Comparison of ENCODE assay signal across 8 cellular contexts in the genomic region with DNA sequence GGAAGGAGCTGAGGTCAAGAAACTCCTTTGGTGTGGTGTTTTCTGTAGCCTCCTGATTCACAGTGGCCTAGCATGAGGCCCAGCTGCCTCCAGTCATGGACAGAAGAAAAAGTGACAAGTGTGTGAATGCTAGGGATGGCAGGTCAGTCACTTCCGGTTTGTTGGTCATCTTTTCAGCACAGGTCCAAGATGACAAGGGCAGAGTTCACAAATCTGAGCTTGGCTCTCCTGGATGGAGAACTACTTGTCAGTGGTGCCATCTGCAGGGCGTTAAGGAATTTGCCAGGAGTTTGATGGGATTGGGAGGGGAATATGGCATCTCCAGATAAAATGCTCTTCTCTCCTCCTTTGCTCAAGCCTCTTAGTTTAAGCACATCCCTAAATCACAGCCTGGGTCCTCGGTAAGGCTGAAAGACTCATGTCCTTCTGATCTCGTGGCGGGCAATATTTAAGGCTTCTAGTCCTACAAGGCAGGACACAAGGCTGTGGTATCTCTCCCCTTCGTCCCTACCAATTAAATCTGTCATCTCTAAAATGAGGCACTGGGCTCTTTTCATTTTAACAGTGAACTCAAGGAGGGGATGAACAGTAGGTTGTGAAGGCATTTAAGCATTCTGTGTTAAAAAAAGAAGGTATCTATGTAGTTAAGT. TPM values are rescaled to one million over a fixed set of nuclear protein-coding genes. Genes with fewer than 3 reads are reported as not detected.
DNase-seq lines count a peak whose midpoint lies in the region; FAIRE-seq and TF ChIP-seq lines count a peak whose summit lies in the region.

No MANE protein-coding gene starts in this region.

- H3K27me3 ChIP-seq in hepatocyte (no peaks in the 10 kb centered on the region), spleen (replicated peaks in 1 of 7) (no peaks in the 10 kb centered on the region)

- no peak for DNase-seq in D721Med (ENCODE audit: insufficient read length, low spot score)
- DNase-seq in M059J (ENCODE audit: low read depth) = peak; percentile 77
- DNase-seq in amniotic stem cell (lab: John Stamatoyannopoulos, UW) = peak; percentile 19
- DNase-seq in hepatocyte (ENCODE audit: low spot score) = peak; percentile 76
- no peak for DNase-seq in spleen
- no peak for DNase-seq in stimulated activated CD4-positive, alpha-beta T cell treated with anti-CD3 and anti-CD28 coated beads, Interleukin-4, amount 100 ng/mL, for 1 hour
- no peak for DNase-seq in effector CD8-positive, alpha-beta T cell (lab: John Stamatoyannopoulos, UW)
- no peak for DNase-seq in NCI-H187 treated with DMSO at 0.1 percent for 48 hours (lab: John Stamatoyannopoulos, UW)

- no peaks in the 10 kb centered on the region for H3K79me2 ChIP-seq in hepatocyte

- intact Hi-C loops in spleen (cut with DNase I; ENCODE audit: low total_unique reads) = loop anchor here (5.0 to 10.0 kb wide), 2 partner anchors 34 to 56 kb away; a partner anchor contains a TSS

- no peak overlapping the region for H3K4me3 ChIP-seq in hepatocyte
- no peak overlapping the region for H3K4me3 ChIP-seq in spleen

- H3K9me3 ChIP-seq in hepatocyte (ENCODE audit: low read depth) (no peaks in the 10 kb centered on the region), spleen (no peaks in the 10 kb centered on the region)

- H3K4me2 ChIP-seq in hepatocyte = no peak overlapping the region

- TF ChIP-seq POLR2A in spleen (IDR thresholded peaks at IDR 0.05) = no peak

- TF ChIP-seq CTCF in D721Med (IDR thresholded peaks at IDR 0.05; ENCODE audit: insufficient read depth, missing control alignments) = peak; percentile 73
- peak; percentile 60 for TF ChIP-seq CTCF in hepatocyte (IDR thresholded peaks at IDR 0.05; ENCODE audit: poor library complexity)
- peak in 9 of 11 experiments; percentile 14 to 62 (median 53) for TF ChIP-seq CTCF in spleen (IDR thresholded peaks at IDR 0.05 in 8 of 11, conservative IDR thresholded peaks at IDR 0.05 in 3 of 11)

- no peaks in the 10 kb centered on the region for H3K9me2 ChIP-seq in hepatocyte (replicated peaks; ENCODE audit: insufficient read depth)

- H4K20me1 ChIP-seq in hepatocyte (ENCODE audit: insufficient read depth, poor library complexity, severe bottlenecking) = no peaks in the 10 kb centered on the region

- no peak for FAIRE-seq in D721Med (lab: Jason Lieb, UNC)

- no peaks in the 10 kb centered on the region for H3K36me3 ChIP-seq in hepatocyte (replicated peaks; ENCODE audit: insufficient read depth, low read depth)
- H3K36me3 ChIP-seq in spleen = no peaks in the 10 kb centered on the region

- H2AFZ ChIP-seq in hepatocyte = no peak overlapping the region

- H3K27ac ChIP-seq in hepatocyte = no peak overlapping the region
- no peak overlapping the region for H3K27ac ChIP-seq in spleen

- WGBS in hepatocyte (ENCODE audit: low lambda C conversion rate, missing lambda C conversion rate) = 24% methylated on average over 6 of the region's 6 CpGs
- WGBS in spleen, 5 donors = 44 to 57% (median 51%) methylated on average over 6 of the region's 6 CpGs

- H3K4me1 ChIP-seq in hepatocyte (ENCODE audit: insufficient read depth) (no peaks in the 10 kb centered on the region), spleen (peaks cover 0 to 6% (median 0%) of the 10 kb centered on the region in 6 donors)

RNA-seq across cellular contexts. Expression of a gene that starts 10.0 kb away (rescaled TPM):
- 3,492 and 4,068 TPM in 2 replicates for total RNA-seq in M059J (2014; rRNA removed; shearing (Covaris generic))
- total RNA-seq in hepatocyte (652 and 722 TPM in 2 replicates), spleen (100 to 1,000 TPM; 326 to 706 (median 476) TPM)
- polyA plus RNA-seq in hepatocyte (558 and 608 TPM in 2 replicates), spleen (100 to 1,000 TPM; 231 to 582 (median 476) TPM)

RNA-seq across cellular contexts. Expression of a gene that starts 10.5 kb away (rescaled TPM):
- 11.7 and 14.7 TPM in 2 replicates for total RNA-seq in M059J (2014; rRNA removed; shearing (Covaris generic))
- total RNA-seq in hepatocyte (33.3 and 55.1 TPM in 2 replicates), spleen (100 to 1,000 TPM in 2 of 7 donors, 10 to 100 TPM in 5; 60.3 to 108 (median 85.8) TPM)
- polyA plus RNA-seq in hepatocyte (74.1 and 79.8 TPM in 2 replicates), spleen (10 to 100 TPM; 44.1 to 78.0 (median 61.2) TPM)

RNA-seq across cellular contexts. Expression of a gene that starts 26.6 kb away (rescaled TPM):
- total RNA-seq in M059J (2014; rRNA removed; shearing (Covaris generic)) = not detected in 2 replicates
- total RNA-seq in hepatocyte (0.28 TPM in 1 of 2 replicates, not detected in the other), spleen (1 to 10 TPM in 3 of 7 donors, under 1 TPM in 4; 0.33 to 2.6 (median 0.79) TPM)
- polyA plus RNA-seq in hepatocyte (not detected in 2 replicates), spleen (under 1 TPM; 0.09 to 0.74 (median 0.59) TPM)

RNA-seq across cellular contexts. Expression of a gene that starts 51.4 kb away (rescaled TPM):
- total RNA-seq in M059J (2014; rRNA removed; shearing (Covaris generic)) = 2.5 and 4.5 TPM in 2 replicates
- 0.30 TPM in 1 of 2 replicates, not detected in the other for total RNA-seq in hepatocyte
- not detected in 2 replicates for polyA plus RNA-seq in hepatocyte
- total RNA-seq in spleen = 1 to 10 TPM; 2.0 to 4.3 (median 2.5) TPM
- polyA plus RNA-seq in spleen = 1 to 10 TPM; 3.9 to 6.7 (median 5.5) TPM

Comparison
In these comparisons a context has a peak if more than half of its experiments do, and no peak if none do; other contexts are left out.
1. DNase-seq: peak in M059J (single experiment), amniotic stem cell (single experiment) and hepatocyte (single experiment); none in D721Med (single experiment), spleen (single experiment), stimulated activated CD4-positive, alpha-beta T cell treated with anti-CD3 and anti-CD28 coated beads, Interleukin-4, amount 100 ng/mL, for 1 hour (single experiment), effector CD8-positive, alpha-beta T cell (single experiment) and NCI-H187 treated with DMSO at 0.1 percent for 48 hours (single experiment).
2. Peak in every context shown above with its lines, with median percentiles within 50 percentile points of each other: CTCF ChIP-seq.